Comparison of ENCODE assay signal across 9 cellular contexts in the genomic region with DNA sequence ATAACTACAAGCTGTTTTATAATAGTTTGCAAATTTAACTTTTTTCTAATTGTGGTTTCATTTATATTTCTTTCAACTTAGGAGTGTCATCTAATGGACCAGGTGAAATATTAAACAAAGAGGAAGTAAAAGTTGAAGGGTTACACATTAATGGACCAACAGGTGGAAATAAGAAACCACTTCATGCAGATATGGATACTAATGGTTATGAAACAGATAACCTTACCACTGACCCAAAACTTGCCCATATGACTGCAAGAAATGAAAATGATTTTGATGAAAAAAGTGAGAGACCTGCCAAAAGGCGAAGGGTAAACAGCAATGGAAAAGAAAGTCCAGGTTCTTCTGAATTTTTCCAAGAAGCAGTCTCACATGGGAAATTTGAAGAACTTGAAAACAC. TPM values are rescaled to one million over a fixed set of nuclear protein-coding genes. Genes with fewer than 3 reads are reported as not detected.
DNase-seq lines count a peak whose midpoint lies in the region; ATAC-seq, FAIRE-seq and TF ChIP-seq lines count a peak whose summit lies in the region.
"Had no signal": no experiment of that assay in that cellular context is flagged by ENCODE, and none has a peak within 500 bp of the region (broad histone marks: within the 10 kb centered on the region; RNA-seq: fewer than 3 reads in every experiment).

No MANE protein-coding gene starts in this region.

- no peak overlapping the region for H3K9ac ChIP-seq in HepG2 (ENCODE audit: insufficient read depth, low read depth, low read length)

- TF ChIP-seq POLR2A in gastroesophageal sphincter (IDR thresholded peaks at IDR 0.05) (no peak), HepG2 (IDR thresholded peaks at IDR 0.05; ENCODE audit: insufficient read depth in 1 of 2, low read depth in 2 of 2, low read length in 2 of 2) (no peak)

- H3K27me3 ChIP-seq in left lung (no peaks in the 10 kb centered on the region), gastroesophageal sphincter (no peaks in the 10 kb centered on the region), HepG2 (ENCODE audit: control insufficient read depth in 1 of 2, insufficient read depth in 2 of 2, low read length in 2 of 2) (no peaks in the 10 kb centered on the region)

- no peak overlapping the region for H3K27ac ChIP-seq in left lung
- no peak overlapping the region for H3K27ac ChIP-seq in gastroesophageal sphincter
- no peak overlapping the region for H3K27ac ChIP-seq in HepG2 (ENCODE audit: extremely low read length, insufficient read depth, low read length)
- H3K27ac ChIP-seq: epithelial cell of prostate had no signal

- DNase-seq in left lung (no peak), occipital lobe (lab: John Stamatoyannopoulos, UW) (no peak), inferior parietal cortex (ENCODE audit: extremely low spot score) (no peak), HepG2 (ENCODE audit: low spot score) (no peak)

- H3K36me3 ChIP-seq in left lung (peaks cover 0 to 85% of the 10 kb centered on the region in 2 donors), gastroesophageal sphincter (peaks cover 4 to 77% of the 10 kb centered on the region in 2 donors), HepG2 (replicated peaks in 1 of 2; ENCODE audit: control insufficient read depth in 1 of 2, insufficient read depth in 2 of 2, low read length in 2 of 2) (peaks cover 9 to 28% of the 10 kb centered on the region in 2 experiments)

- no peaks in the 10 kb centered on the region for H4K20me1 ChIP-seq in HepG2 (ENCODE audit: insufficient read depth, low read length)

- in situ Hi-C loops in HepG2 (cut with HindIII; ENCODE audit: extremely low pct_ligation_motif_present, low pct_unique_long_range_greater_than_20kb): no loop called here

- H3K4me2 ChIP-seq in HepG2 (ENCODE audit: low read depth, low read length): no peak overlapping the region

- BruUV-seq in HepG2 (replicated peaks; lab: Mats Ljungman, UMichigan): no TSS peak

- H3K79me2 ChIP-seq in HepG2 (ENCODE audit: insufficient read depth, low read length): no peaks in the 10 kb centered on the region

- no peak overlapping the region for H2AFZ ChIP-seq in HepG2 (ENCODE audit: low read length)

- no peak overlapping the region for H3K4me3 ChIP-seq in left lung
- H3K4me3 ChIP-seq in gastroesophageal sphincter: no peak overlapping the region
- H3K4me3 ChIP-seq in HepG2 (replicated peaks in 1 of 3; ENCODE audit: insufficient read depth in 1 of 3, low read depth in 2 of 3, low read length in 3 of 3): no peak overlapping the region

- POLR2A ChIA-PET in HepG2 (lab: Yijun Ruan, JAX): no interaction called here

- H3K9me3 ChIP-seq in left lung (no peaks in the 10 kb centered on the region), gastroesophageal sphincter (no peaks in the 10 kb centered on the region), HepG2 (ENCODE audit: low read length) (no peaks in the 10 kb centered on the region)

- TF ChIP-seq CTCF in left lung (IDR thresholded peaks at IDR 0.05): no peak
- no peak for TF ChIP-seq CTCF in gastroesophageal sphincter (IDR thresholded peaks at IDR 0.05)
- TF ChIP-seq CTCF in HepG2 (CRISPR knock-in tag; IDR thresholded peaks at IDR 0.05): no peak

- intact Hi-C loops in left lung (cut with DNase I): no loop called here
- intact Hi-C loops in HepG2 (cut with micrococcal nuclease; ENCODE audit: unreplicated experiment): no loop called here

- no peak for FAIRE-seq in HepG2 (lab: Jason Lieb, UNC)

- WGBS in gastroesophageal sphincter (ENCODE audit: low coverage in 1 of 2), 2 donors: 88 to 100% methylated on average over 1 of the region's 1 CpG
- WGBS in HepG2 (ENCODE audit: low lambda C conversion rate): 98% methylated on average over 1 of the region's 1 CpG

- H3K4me1 ChIP-seq in left lung: peaks cover 0 to 30% of the 10 kb centered on the region in 2 donors
- peaks cover 0 to 12% (median 4%) of the 10 kb centered on the region in 3 donors for H3K4me1 ChIP-seq in gastroesophageal sphincter
- peaks cover 15% of the 10 kb centered on the region for H3K4me1 ChIP-seq in HepG2 (ENCODE audit: insufficient read depth, low read length)

- no peak for TF ChIP-seq RAD21 in HepG2 (CRISPR knock-in tag; IDR thresholded peaks at IDR 0.05)

- ATAC-seq in GM18511 (IDR thresholded peaks at IDR 0.05; ENCODE audit: unreplicated experiment) (peak; percentile 85), GM21447 (IDR thresholded peaks at IDR 0.05; ENCODE audit: unreplicated experiment) (peak; percentile 85), HG03196 (IDR thresholded peaks at IDR 0.05; ENCODE audit: unreplicated experiment) (peak; percentile 81), left lung (peak; percentile 32), gastroesophageal sphincter (no peak), HepG2 (no peak)

- CTCF ChIA-PET in HepG2 (lab: Yijun Ruan, JAX; ENCODE audit: low intra/inter-chr PET ratio, low total read pairs): no interaction called here

- TF ChIP-seq EP300 in gastroesophageal sphincter (IDR thresholded peaks at IDR 0.05) (no peak), HepG2 (IDR thresholded peaks at IDR 0.05; ENCODE audit: low read depth in 2 of 2, low read length in 2 of 2) (no peak), HepG2 (CRISPR knock-in tag; IDR thresholded peaks at IDR 0.05; ENCODE audit: borderline replicate concordance) (no peak)

TF ChIP-seq in HepG2, 621 proteins besides CTCF, POLR2A, EP300 and RAD21 (continues in another document):
- TF ChIP-seq SP140L (CRISPR knock-in tag; IDR thresholded peaks at IDR 0.05; ENCODE audit: borderline replicate concordance): no peak

RNA-seq across cellular contexts. Expression of gene MIER1, which starts 59.7 kb away (rescaled TPM):
- total RNA-seq in left lung (10 to 100 TPM; 34.5 to 38.5 TPM), occipital lobe (53.0 TPM), gastroesophageal sphincter (10 to 100 TPM; 53.2 to 65.6 (median 57.6) TPM), HepG2 (2016; rRNA removed; fragmentation: Illumina TruSeq; extraction: Trizol) (30.4 and 49.3 TPM in 2 replicates)
- total RNA-seq in HepG2 (2016; cell fraction: cytosol; rRNA removed; fragmentation: Illumina TruSeq; extraction: Trizol; ENCODE audit: low read depth): 21.3 and 23.1 TPM in 2 replicates
- total RNA-seq in HepG2 (2016; cell fraction: insoluble cytoplasmic fraction; rRNA removed; fragmentation: Illumina TruSeq; extraction: Trizol): 29.2 and 46.7 TPM in 2 replicates
- total RNA-seq in HepG2 (2016; cell fraction: membrane; rRNA removed; fragmentation: Illumina TruSeq; extraction: Trizol): 20.0 and 23.3 TPM in 2 replicates
- 27.6 and 28.7 TPM in 2 replicates for total RNA-seq in HepG2 (2016; cell fraction: nucleus; rRNA removed; fragmentation: Illumina TruSeq; extraction: Trizol)
- 5.8 and 7.0 TPM in 2 replicates for polyA plus RNA-seq in HepG2 (2011; rRNA removed)
- 2.4 and 3.9 TPM in 2 replicates for polyA plus RNA-seq in HepG2 (2011; cell fraction: cytosol; rRNA removed)
- polyA plus RNA-seq in HepG2 (2011; cell fraction: nucleus; rRNA removed): 3.5 and 4.5 TPM in 2 replicates
- polyA plus RNA-seq in HepG2 (2012): 9.4 and 12.5 TPM in 2 replicates
- polyA plus RNA-seq in HepG2 (2016; cell fraction: cytosol; fragmentation: Illumina TruSeq; extraction: Trizol; ENCODE audit: low read depth): 2.3 and 2.4 TPM in 2 replicates
- polyA plus RNA-seq in HepG2 (2016; cell fraction: insoluble cytoplasmic fraction; fragmentation: Illumina TruSeq; extraction: Trizol; ENCODE audit: low read depth): 24.6 and 29.2 TPM in 2 replicates
- polyA plus RNA-seq in HepG2 (2016; cell fraction: membrane; fragmentation: Illumina TruSeq; extraction: Trizol; ENCODE audit: low read depth): 6.4 and 6.7 TPM in 2 replicates
- 21.5 and 24.2 TPM in 2 replicates for polyA plus RNA-seq in HepG2 (2016; cell fraction: nucleus; fragmentation: Illumina TruSeq; extraction: Trizol; ENCODE audit: insufficient read depth, low read depth)
- polyA minus RNA-seq in HepG2 (2011; rRNA and poly(A)+ RNA removed; ENCODE audit: low replicate concordance): 7.4 and 14.2 TPM in 2 replicates
- polyA minus RNA-seq in HepG2 (2011; cell fraction: cytosol; rRNA and poly(A)+ RNA removed): 18.3 and 20.1 TPM in 2 replicates
- polyA minus RNA-seq in HepG2 (2011; cell fraction: nucleus; rRNA and poly(A)+ RNA removed): 51.3 and 53.3 TPM in 2 replicates

RNA-seq across cellular contexts. Expression of gene DNAI4, which starts 59.8 kb away (rescaled TPM):
- total RNA-seq in left lung (10 to 100 TPM in 1 of 2 donors, 1 to 10 TPM in 1; 6.5 to 12.4 TPM), occipital lobe (34.9 TPM), gastroesophageal sphincter (10 to 100 TPM in 1 of 4 donors, 1 to 10 TPM in 2, under 1 TPM in 1; 0.49 to 10.1 (median 4.7) TPM), HepG2 (2016; rRNA removed; fragmentation: Illumina TruSeq; extraction: Trizol) (0.04 and 0.38 TPM in 2 replicates)
- 1.8 and 4.7 TPM in 2 replicates for total RNA-seq in HepG2 (2016; cell fraction: cytosol; rRNA removed; fragmentation: Illumina TruSeq; extraction: Trizol; ENCODE audit: low read depth)
- 0.33 and 2.4 TPM in 2 replicates for total RNA-seq in HepG2 (2016; cell fraction: insoluble cytoplasmic fraction; rRNA removed; fragmentation: Illumina TruSeq; extraction: Trizol)
- 0.69 and 0.80 TPM in 2 replicates for total RNA-seq in HepG2 (2016; cell fraction: membrane; rRNA removed; fragmentation: Illumina TruSeq; extraction: Trizol)
- total RNA-seq in HepG2 (2016; cell fraction: nucleus; rRNA removed; fragmentation: Illumina TruSeq; extraction: Trizol): 3.9 and 6.5 TPM in 2 replicates
- 0.08 and 0.25 TPM in 2 replicates for polyA plus RNA-seq in HepG2 (2011; rRNA removed)
- polyA plus RNA-seq in HepG2 (2011; cell fraction: cytosol; rRNA removed): 0.08 and 0.15 TPM in 2 replicates
- polyA plus RNA-seq in HepG2 (2011; cell fraction: nucleus; rRNA removed): 0.02 and 0.16 TPM in 2 replicates
- 0.24 and 2.1 TPM in 2 replicates for polyA plus RNA-seq in HepG2 (2012)
- polyA plus RNA-seq in HepG2 (2016; cell fraction: cytosol; fragmentation: Illumina TruSeq; extraction: Trizol; ENCODE audit: low read depth): 0.80 and 2.0 TPM in 2 replicates
- 0.37 and 0.70 TPM in 2 replicates for polyA plus RNA-seq in HepG2 (2016; cell fraction: insoluble cytoplasmic fraction; fragmentation: Illumina TruSeq; extraction: Trizol; ENCODE audit: low read depth)
- polyA plus RNA-seq in HepG2 (2016; cell fraction: membrane; fragmentation: Illumina TruSeq; extraction: Trizol; ENCODE audit: low read depth): 0.24 and 1.4 TPM in 2 replicates
- 0.70 and 0.71 TPM in 2 replicates for polyA plus RNA-seq in HepG2 (2016; cell fraction: nucleus; fragmentation: Illumina TruSeq; extraction: Trizol; ENCODE audit: insufficient read depth, low read depth)
- polyA minus RNA-seq in HepG2 (2011; rRNA and poly(A)+ RNA removed; ENCODE audit: low replicate concordance): 0.89 and 3.4 TPM in 2 replicates
- not detected in 2 replicates for polyA minus RNA-seq in HepG2 (2011; cell fraction: cytosol; rRNA and poly(A)+ RNA removed)
- 0.50 and 0.64 TPM in 2 replicates for polyA minus RNA-seq in HepG2 (2011; cell fraction: nucleus; rRNA and poly(A)+ RNA removed)

Comparison
In these comparisons a context has a peak if more than half of its experiments do, and no peak if none do; other contexts are left out.
1. ATAC-seq: peak in GM18511 (single experiment), GM21447 (single experiment), HG03196 (single experiment) and left lung (single experiment); none in gastroesophageal sphincter (single experiment) and HepG2 (single experiment).